In the genomic region with DNA sequence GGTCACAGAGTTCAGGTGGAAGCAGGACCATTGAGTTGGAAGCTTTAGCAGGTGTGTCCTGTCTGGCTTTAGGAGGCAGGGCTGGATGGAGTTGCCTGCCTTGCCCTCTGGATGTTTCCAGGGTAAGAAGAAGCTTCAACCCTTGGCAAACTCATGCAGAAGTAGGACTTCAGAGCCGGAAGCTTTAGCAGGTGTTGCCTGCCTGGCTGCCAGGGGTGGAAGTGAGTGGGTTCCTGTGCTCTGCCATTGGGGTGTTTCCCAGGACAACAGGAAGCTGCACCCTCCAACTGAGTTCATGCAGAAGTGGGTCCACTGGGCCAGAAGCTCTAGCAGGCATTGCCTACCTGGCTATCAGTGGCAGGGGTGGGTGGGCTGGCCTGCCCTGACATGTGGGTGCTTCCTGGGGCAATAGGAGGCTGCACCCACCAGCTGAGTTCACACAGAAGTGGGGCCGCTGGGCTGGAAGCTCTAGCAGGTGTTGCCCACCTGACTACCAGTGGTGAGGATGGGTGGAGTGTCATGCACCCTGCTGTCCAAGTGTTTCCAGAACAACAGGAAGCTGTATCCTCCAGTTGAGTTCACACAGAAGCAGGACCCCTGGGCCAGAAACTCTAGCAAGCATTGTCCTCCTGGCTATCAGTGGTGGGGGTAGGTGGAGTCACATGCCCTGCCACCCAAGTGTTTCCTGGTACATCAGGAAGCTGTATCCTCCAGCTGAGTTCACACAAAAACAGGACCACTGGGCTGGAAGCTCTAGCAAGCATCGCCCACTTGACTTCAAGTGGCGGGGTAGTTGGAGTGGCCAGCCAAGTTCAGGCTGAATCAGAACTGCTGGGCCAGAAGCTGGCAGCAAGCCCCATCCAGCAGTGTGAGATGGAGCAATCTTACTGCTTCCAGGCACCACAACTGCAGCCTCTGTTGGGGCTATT, we compare ENCODE assay signal across 1 cellular context.
TF ChIP-seq lines count a peak whose summit lies in the region.

No MANE protein-coding gene starts in this region.

TF ChIP-seq in IMR-90, 13 proteins besides CTCF, POLR2A, EP300 and RAD21 (continued from another document):
- TF ChIP-seq CEBPB (IDR thresholded peaks at IDR 0.05; ENCODE audit: low read depth, low read length), result no peak
- no peak for TF ChIP-seq SMC3 (IDR thresholded peaks at IDR 0.05; ENCODE audit: low read depth, low read length)
- TF ChIP-seq, protein P1, sequence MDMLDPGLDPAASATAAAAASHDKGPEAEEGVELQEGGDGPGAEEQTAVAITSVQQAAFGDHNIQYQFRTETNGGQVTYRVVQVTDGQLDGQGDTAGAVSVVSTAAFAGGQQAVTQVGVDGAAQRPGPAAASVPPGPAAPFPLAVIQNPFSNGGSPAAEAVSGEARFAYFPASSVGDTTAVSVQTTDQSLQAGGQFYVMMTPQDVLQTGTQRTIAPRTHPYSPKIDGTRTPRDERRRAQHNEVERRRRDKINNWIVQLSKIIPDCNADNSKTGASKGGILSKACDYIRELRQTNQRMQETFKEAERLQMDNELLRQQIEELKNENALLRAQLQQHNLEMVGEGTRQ (IDR thresholded peaks at IDR 0.05; ENCODE audit: low read depth, low read length), result no peak
